Comparison of ENCODE assay signal across 1 cellular context in the genomic region with DNA sequence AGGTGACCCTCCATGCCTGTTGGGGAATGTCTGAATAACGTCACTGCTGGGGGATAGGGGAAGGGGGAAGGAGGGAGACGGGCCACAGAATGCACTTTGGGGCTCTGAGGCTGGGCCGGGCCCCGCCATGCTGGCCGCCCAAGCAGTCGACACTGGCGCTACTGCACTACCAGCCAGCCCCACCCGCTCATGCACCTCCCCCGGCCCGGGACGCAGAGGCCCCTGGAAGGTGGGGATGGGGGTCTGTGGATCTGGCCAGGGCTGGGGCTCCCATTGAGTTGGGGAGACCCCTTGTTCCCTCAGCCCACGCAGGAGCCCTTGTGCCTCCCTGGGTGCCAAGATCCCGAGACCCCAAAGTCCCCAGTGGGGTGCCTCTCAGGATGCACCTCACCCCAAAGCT.
TF ChIP-seq lines count a peak whose summit lies in the region.

No MANE protein-coding gene starts in this region.

TF ChIP-seq in HepG2, 621 proteins besides CTCF, POLR2A, EP300 and RAD21:
- TF ChIP-seq, protein P1, sequence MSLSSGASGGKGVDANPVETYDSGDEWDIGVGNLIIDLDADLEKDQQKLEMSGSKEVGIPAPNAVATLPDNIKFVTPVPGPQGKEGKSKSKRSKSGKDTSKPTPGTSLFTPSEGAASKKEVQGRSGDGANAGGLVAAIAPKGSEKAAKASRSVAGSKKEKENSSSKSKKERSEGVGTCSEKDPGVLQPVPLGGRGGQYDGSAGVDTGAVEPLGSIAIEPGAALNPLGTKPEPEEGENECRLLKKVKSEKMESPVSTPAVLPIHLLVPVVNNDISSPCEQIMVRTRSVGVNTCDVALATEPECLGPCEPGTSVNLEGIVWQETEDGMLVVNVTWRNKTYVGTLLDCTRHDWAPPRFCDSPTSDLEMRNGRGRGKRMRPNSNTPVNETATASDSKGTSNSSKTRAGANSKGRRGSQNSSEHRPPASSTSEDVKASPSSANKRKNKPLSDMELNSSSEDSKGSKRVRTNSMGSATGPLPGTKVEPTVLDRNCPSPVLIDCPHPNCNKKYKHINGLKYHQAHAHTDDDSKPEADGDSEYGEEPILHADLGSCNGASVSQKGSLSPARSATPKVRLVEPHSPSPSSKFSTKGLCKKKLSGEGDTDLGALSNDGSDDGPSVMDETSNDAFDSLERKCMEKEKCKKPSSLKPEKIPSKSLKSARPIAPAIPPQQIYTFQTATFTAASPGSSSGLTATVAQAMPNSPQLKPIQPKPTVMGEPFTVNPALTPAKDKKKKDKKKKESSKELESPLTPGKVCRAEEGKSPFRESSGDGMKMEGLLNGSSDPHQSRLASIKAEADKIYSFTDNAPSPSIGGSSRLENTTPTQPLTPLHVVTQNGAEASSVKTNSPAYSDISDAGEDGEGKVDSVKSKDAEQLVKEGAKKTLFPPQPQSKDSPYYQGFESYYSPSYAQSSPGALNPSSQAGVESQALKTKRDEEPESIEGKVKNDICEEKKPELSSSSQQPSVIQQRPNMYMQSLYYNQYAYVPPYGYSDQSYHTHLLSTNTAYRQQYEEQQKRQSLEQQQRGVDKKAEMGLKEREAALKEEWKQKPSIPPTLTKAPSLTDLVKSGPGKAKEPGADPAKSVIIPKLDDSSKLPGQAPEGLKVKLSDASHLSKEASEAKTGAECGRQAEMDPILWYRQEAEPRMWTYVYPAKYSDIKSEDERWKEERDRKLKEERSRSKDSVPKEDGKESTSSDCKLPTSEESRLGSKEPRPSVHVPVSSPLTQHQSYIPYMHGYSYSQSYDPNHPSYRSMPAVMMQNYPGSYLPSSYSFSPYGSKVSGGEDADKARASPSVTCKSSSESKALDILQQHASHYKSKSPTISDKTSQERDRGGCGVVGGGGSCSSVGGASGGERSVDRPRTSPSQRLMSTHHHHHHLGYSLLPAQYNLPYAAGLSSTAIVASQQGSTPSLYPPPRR (CRISPR knock-in tag; IDR thresholded peaks at IDR 0.05; ENCODE audit: borderline replicate concordance) = no peak
- no peak for TF ChIP-seq SOX5 (CRISPR knock-in tag; IDR thresholded peaks at IDR 0.05; ENCODE audit: borderline replicate concordance)
- no peak for TF ChIP-seq CREB1 (IDR thresholded peaks at IDR 0.05)
- no peak for TF ChIP-seq CREB1 (CRISPR knock-in tag; IDR thresholded peaks at IDR 0.05)
- TF ChIP-seq, protein P2, sequence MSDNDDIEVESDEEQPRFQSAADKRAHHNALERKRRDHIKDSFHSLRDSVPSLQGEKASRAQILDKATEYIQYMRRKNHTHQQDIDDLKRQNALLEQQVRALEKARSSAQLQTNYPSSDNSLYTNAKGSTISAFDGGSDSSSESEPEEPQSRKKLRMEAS (IDR thresholded peaks at IDR 0.05) = no peak
- TF ChIP-seq CEBPG (CRISPR knock-in tag; IDR thresholded peaks at IDR 0.05) = no peak
- no peak for TF ChIP-seq KDM3A (CRISPR knock-in tag; IDR thresholded peaks at IDR 0.05; ENCODE audit: low read depth)
- no peak for TF ChIP-seq PCBP1 (IDR thresholded peaks at IDR 0.05; ENCODE audit: borderline replicate concordance, low read depth, low read length)
- TF ChIP-seq YY1 (IDR thresholded peaks at IDR 0.05; ENCODE audit: insufficient read depth, insufficient replicate concordance, low read depth, low read length) = no peak
- TF ChIP-seq, protein P3, sequence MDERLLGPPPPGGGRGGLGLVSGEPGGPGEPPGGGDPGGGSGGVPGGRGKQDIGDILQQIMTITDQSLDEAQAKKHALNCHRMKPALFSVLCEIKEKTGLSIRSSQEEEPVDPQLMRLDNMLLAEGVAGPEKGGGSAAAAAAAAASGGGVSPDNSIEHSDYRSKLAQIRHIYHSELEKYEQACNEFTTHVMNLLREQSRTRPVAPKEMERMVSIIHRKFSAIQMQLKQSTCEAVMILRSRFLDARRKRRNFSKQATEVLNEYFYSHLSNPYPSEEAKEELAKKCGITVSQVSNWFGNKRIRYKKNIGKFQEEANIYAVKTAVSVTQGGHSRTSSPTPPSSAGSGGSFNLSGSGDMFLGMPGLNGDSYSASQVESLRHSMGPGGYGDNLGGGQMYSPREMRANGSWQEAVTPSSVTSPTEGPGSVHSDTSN (CRISPR knock-in tag; IDR thresholded peaks at IDR 0.05) = no peak
- TF ChIP-seq, protein P4, sequence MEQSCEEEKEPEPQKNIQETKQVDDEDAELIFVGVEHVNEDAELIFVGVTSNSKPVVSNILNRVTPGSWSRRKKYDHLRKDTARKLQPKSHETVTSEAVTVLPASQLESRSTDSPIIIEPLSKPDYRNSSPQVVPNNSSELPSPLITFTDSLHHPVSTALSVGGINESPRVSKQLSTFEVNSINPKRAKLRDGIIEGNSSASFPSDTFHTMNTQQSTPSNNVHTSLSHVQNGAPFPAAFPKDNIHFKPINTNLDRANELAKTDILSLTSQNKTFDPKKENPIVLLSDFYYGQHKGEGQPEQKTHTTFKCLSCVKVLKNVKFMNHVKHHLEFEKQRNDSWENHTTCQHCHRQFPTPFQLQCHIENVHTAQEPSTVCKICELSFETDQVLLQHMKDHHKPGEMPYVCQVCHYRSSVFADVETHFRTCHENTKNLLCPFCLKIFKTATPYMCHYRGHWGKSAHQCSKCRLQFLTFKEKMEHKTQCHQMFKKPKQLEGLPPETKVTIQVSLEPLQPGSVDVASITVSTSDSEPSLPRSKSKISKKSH (CRISPR knock-in tag; IDR thresholded peaks at IDR 0.05; ENCODE audit: borderline replicate concordance) = no peak
- no peak for TF ChIP-seq STAG1 (CRISPR knock-in tag; IDR thresholded peaks at IDR 0.05)
- TF ChIP-seq, protein P5, sequence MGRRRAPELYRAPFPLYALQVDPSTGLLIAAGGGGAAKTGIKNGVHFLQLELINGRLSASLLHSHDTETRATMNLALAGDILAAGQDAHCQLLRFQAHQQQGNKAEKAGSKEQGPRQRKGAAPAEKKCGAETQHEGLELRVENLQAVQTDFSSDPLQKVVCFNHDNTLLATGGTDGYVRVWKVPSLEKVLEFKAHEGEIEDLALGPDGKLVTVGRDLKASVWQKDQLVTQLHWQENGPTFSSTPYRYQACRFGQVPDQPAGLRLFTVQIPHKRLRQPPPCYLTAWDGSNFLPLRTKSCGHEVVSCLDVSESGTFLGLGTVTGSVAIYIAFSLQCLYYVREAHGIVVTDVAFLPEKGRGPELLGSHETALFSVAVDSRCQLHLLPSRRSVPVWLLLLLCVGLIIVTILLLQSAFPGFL (CRISPR knock-in tag; IDR thresholded peaks at IDR 0.05) = no peak
- no peak for TF ChIP-seq GLI4 (CRISPR knock-in tag; IDR thresholded peaks at IDR 0.05; ENCODE audit: borderline replicate concordance)
- TF ChIP-seq KLF9 (CRISPR knock-in tag; IDR thresholded peaks at IDR 0.05; ENCODE audit: low read depth) = no peak
- TF ChIP-seq ZNF589 (CRISPR knock-in tag; conservative IDR thresholded peaks at IDR 0.05) = no peak
- TF ChIP-seq GTF3A (CRISPR knock-in tag; conservative IDR thresholded peaks at IDR 0.05) = no peak
- TF ChIP-seq SOX13 (IDR thresholded peaks at IDR 0.05) = no peak
- no peak for TF ChIP-seq SOX13 (CRISPR knock-in tag; conservative IDR thresholded peaks at IDR 0.05 in 1 of 2, IDR thresholded peaks at IDR 0.05 in 1 of 2)
- TF ChIP-seq ZNF737 (CRISPR knock-in tag; IDR thresholded peaks at IDR 0.05; ENCODE audit: borderline replicate concordance) = no peak
- no peak for TF ChIP-seq RFX1 (IDR thresholded peaks at IDR 0.05)
- no peak for TF ChIP-seq ZNF777 (CRISPR knock-in tag; IDR thresholded peaks at IDR 0.05)
TF ChIP-seq in HepG2: peak in this region for 0.
